ENCODE assay signal across 1 cellular context in genomic region chr16:1458336-1458976, GRCh38.
TF ChIP-seq lines count a peak whose summit lies in the region.

No MANE protein-coding gene starts in this region.

TF ChIP-seq in HepG2, 621 proteins besides CTCF, POLR2A, EP300 and RAD21 (continued from another document):
- TF ChIP-seq ZNF142 (CRISPR knock-in tag; IDR thresholded peaks at IDR 0.05) = no peak
- no peak for TF ChIP-seq ZFP90 (CRISPR knock-in tag; IDR thresholded peaks at IDR 0.05; ENCODE audit: borderline replicate concordance)
- no peak for TF ChIP-seq STAT6 (CRISPR knock-in tag; IDR thresholded peaks at IDR 0.05; ENCODE audit: borderline replicate concordance)
- no peak for TF ChIP-seq ZFAT (CRISPR knock-in tag; conservative IDR thresholded peaks at IDR 0.05)
- TF ChIP-seq SOX6 (IDR thresholded peaks at IDR 0.05) = no peak
- TF ChIP-seq SOX6 (CRISPR knock-in tag; IDR thresholded peaks at IDR 0.05) = no peak
- TF ChIP-seq TGIF2 (CRISPR knock-in tag; IDR thresholded peaks at IDR 0.05) = no peak
TF ChIP-seq in HepG2: peak in this region for 0.
